In the genomic region with DNA sequence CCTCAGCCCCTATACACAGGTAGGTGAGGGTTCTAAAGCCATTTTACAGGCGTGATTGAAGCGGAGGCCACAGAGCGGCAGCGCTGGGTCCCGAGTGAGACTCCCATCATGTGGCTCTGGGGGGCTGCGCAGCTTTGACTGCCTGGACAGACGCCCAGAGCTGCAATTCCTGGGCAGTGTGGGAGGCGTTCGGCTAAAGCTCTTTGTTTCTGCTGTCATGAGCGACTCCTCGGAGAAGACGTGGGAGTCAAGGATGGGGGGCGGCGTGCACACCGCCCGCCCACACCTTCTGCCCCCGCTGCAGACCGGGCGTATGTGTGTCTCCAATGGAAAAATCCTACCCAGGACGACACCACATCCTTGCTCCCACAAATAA, we compare ENCODE assay signal across 9 cellular contexts. TPM values are rescaled to one million over a fixed set of nuclear protein-coding genes. Genes with fewer than 3 reads are reported as not detected.
DNase-seq lines count a peak whose midpoint lies in the region; ATAC-seq lines count a peak whose summit lies in the region.
"Had no signal": no experiment of that assay in that cellular context is flagged by ENCODE, and none has a peak within 500 bp of the region (broad histone marks: within the 10 kb centered on the region; RNA-seq: fewer than 3 reads in every experiment).

No MANE protein-coding gene starts in this region.

- POLR2A ChIA-PET in activated naive CD8-positive, alpha-beta T cell treated with anti-CD3 and anti-CD28 coated beads, Interleukin-2, amount 10 ng/mL, durations not matched to agents 7 days and 5 days (lab: Charles Lee): interaction anchor here (0.7 to 10.1 kb wide), 6 partner anchors 8 to 217 kb away, joined by 3 to 123 read pairs (median 6); a partner anchor contains a TSS

- peak overlapping the region in 19 of 21 experiments; percentile 39 to 96 (median 85) for H3K27ac ChIP-seq in skin epidermis
- H3K27ac ChIP-seq: C4-2B had no signal

- H3K9me3 Mint-ChIP-seq in activated naive CD8-positive, alpha-beta T cell treated with anti-CD3 and anti-CD28 coated beads, Interleukin-2, amount 10 ng/mL, durations not matched to agents 7 days and 5 days: no peaks in the 10 kb centered on the region

- H3K9me3 ChIP-seq in iPS-15b (ENCODE audit: control insufficient read depth, insufficient read depth, low read length): no peaks in the 10 kb centered on the region

- H3K27ac Mint-ChIP-seq in activated naive CD8-positive, alpha-beta T cell treated with anti-CD3 and anti-CD28 coated beads, Interleukin-2, amount 10 ng/mL, durations not matched to agents 7 days and 5 days: peak overlapping the region; percentile 75

- peak overlapping the region; percentile 87 for H3K4me3 Mint-ChIP-seq in activated naive CD8-positive, alpha-beta T cell treated with anti-CD3 and anti-CD28 coated beads, Interleukin-2, amount 10 ng/mL, durations not matched to agents 7 days and 5 days

- peaks cover 9% of the 10 kb centered on the region for H3K36me3 Mint-ChIP-seq in activated naive CD8-positive, alpha-beta T cell treated with anti-CD3 and anti-CD28 coated beads, Interleukin-2, amount 10 ng/mL, durations not matched to agents 7 days and 5 days

- H3K4me1 ChIP-seq in iPS-15b (ENCODE audit: control insufficient read depth, insufficient read depth, low read length): peaks cover 3% of the 10 kb centered on the region

- H3K4me1 Mint-ChIP-seq in activated naive CD8-positive, alpha-beta T cell treated with anti-CD3 and anti-CD28 coated beads, Interleukin-2, amount 10 ng/mL, durations not matched to agents 7 days and 5 days: peaks cover 42% of the 10 kb centered on the region

- H3K27me3 ChIP-seq in iPS-15b (ENCODE audit: control insufficient read depth, insufficient read depth, low read length): peaks cover 28% of the 10 kb centered on the region

- no peak for ATAC-seq in activated naive CD8-positive, alpha-beta T cell treated with anti-CD3 and anti-CD28 coated beads, Interleukin-2, amount 10 ng/mL, durations not matched to agents 7 days and 5 days (ENCODE audit: low read depth)
- ATAC-seq in HG03571 (IDR thresholded peaks at IDR 0.05; ENCODE audit: unreplicated experiment): no peak

- H3K9ac ChIP-seq in iPS-15b (ENCODE audit: low read depth, low read length): no peak overlapping the region

- DNase-seq in NCI-H748 (lab: John Stamatoyannopoulos, UW; ENCODE audit: unreplicated experiment): peak; percentile 27
- DNase-seq in NCI-H748 treated with DMSO at 0.1 percent for 48 hours (lab: John Stamatoyannopoulos, UW): no peak
- DNase-seq in activated naive CD8-positive, alpha-beta T cell treated with anti-CD3 and anti-CD28 coated beads, Interleukin-2, amount 10 ng/mL, durations not matched to agents 7 days and 5 days: no peak
- no peak for DNase-seq in DMS153 treated with DMSO at 0.1 percent for 48 hours (lab: John Stamatoyannopoulos, UW; ENCODE audit: unreplicated experiment)
- DNase-seq in NCI-H187 (lab: John Stamatoyannopoulos, UW): no peak

- H3K36me3 ChIP-seq in iPS-15b (ENCODE audit: control insufficient read depth, insufficient read depth, low read length): no peaks in the 10 kb centered on the region

- peak overlapping the region; percentile 53 for H3K4me3 ChIP-seq in iPS-15b (ENCODE audit: low read depth, low read length)
- peak overlapping the region; percentile 57 to 77 (median 62) for H3K4me3 ChIP-seq in skin epidermis

- peaks cover 2% of the 10 kb centered on the region for H3K27me3 Mint-ChIP-seq in activated naive CD8-positive, alpha-beta T cell treated with anti-CD3 and anti-CD28 coated beads, Interleukin-2, amount 10 ng/mL, durations not matched to agents 7 days and 5 days

RNA-seq across cellular contexts. Expression of a gene that starts 0.9 kb away (rescaled TPM):
- total RNA-seq in activated naive CD8-positive, alpha-beta T cell treated with anti-CD3 and anti-CD28 coated beads, Interleukin-2, amount 10 ng/mL, durations not matched to agents 7 days and 5 days: 100 to 1,000 TPM; 169 to 186 TPM
